Comparison of ENCODE assay signal across 8 cellular contexts in the genomic region with DNA sequence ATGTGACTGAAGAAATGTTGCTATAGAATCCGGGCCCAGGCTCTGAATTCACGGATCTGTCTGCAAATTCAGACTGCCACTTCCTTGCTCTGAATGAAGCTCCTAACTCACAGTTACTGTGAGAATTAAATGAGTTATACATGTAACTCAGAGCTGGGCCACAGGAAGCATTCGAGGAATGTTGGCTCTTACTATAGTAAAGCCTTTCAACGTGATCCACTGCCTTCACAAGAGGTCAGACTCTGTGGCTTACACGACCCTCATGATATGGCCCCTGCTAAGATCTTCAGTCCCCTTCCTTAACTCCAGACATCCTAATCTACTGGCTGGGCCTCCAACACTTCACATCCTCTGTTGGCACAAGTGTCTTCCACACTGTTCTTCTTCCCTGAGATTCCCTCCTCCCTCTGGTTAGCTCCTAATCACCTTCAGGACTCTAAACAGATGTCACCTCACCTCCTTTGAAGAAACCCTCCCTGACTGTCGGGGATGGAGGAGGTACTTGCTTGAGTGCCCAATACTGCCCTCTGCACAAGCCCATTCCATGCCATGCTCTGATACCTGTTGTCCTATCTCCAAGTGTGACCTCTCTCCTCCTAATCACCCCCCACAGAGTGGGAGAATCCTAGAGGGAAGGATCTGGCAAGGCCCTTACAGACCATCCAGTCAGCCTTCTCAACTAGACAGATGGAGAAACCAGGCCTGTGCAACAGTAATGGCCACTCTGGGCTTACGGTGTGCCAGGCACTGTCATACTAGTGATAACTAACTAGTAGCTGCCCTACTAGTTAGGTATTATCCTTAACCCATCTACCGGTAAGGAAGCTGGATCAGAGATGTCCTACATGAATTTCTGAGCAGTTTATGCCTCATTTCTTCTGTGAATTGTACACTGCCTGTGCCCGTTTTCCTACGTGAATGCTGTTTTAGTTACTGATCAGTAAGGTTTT. TPM values are rescaled to one million over a fixed set of nuclear protein-coding genes. Genes with fewer than 3 reads are reported as not detected.
DNase-seq lines count a peak whose midpoint lies in the region; ATAC-seq and TF ChIP-seq lines count a peak whose summit lies in the region.

No MANE protein-coding gene starts in this region.

- ATAC-seq in natural killer cell (no peak), HG03460 (IDR thresholded peaks at IDR 0.05; ENCODE audit: unreplicated experiment) (no peak)

- H3K36me3 Mint-ChIP-seq in natural killer cell, result peaks cover 24% of the 10 kb centered on the region

- peak overlapping the region; percentile 90; the same call in 1 of the 2 replicates for H3K27ac ChIP-seq in C4-2B

- H3K4me3 Mint-ChIP-seq in natural killer cell, result peak overlapping the region; percentile 99

- no peaks in the 10 kb centered on the region for H3K27me3 Mint-ChIP-seq in natural killer cell (ENCODE audit: low read depth in 2 of 2)

- in situ Hi-C loops in GM13976 (cut with MboI; ENCODE audit: low sequenced_read_pairs, unreplicated experiment), result no loop called here

- H3K4me1 Mint-ChIP-seq in natural killer cell, result peaks cover 32 to 33% of the 10 kb centered on the region in 2 donors

- intact Hi-C loops in natural killer cell (cut with micrococcal nuclease), result no loop called here

- peak; percentile 2 for DNase-seq in M059J (ENCODE audit: low read depth)
- peak; percentile 20 for DNase-seq in dermis blood vessel endothelial cell
- no peak for DNase-seq in natural killer cell
- DNase-seq in GM13976 (ENCODE audit: low spot score), result no peak
- DNase-seq in ecto neural progenitor cell (ENCODE audit: low spot score), result no peak
- DNase-seq in pons (ENCODE audit: low spot score), result no peak

- TF ChIP-seq CTCF in C4-2B (conservative IDR thresholded peaks at IDR 0.05) (no peak), natural killer cell (IDR thresholded peaks at IDR 0.05) (no peak), GM13976 (IDR thresholded peaks at IDR 0.05; ENCODE audit: borderline replicate concordance, control extremely low read depth, extremely low read depth, insufficient read depth, missing control alignments) (no peak)

- H3K9me3 Mint-ChIP-seq in natural killer cell, result no peaks in the 10 kb centered on the region

- peak overlapping the region; percentile 88 to 95 for H3K27ac Mint-ChIP-seq in natural killer cell

RNA-seq across cellular contexts. Expression of a gene that starts 1.3 kb away (rescaled TPM):
- 14.3 and 16.0 TPM in 2 replicates for total RNA-seq in M059J (2014; rRNA removed; shearing (Covaris generic))
- total RNA-seq in dermis blood vessel endothelial cell (38.9 and 47.1 TPM in 2 replicates), natural killer cell (10 to 100 TPM; 32.5 to 54.2 (median 41.5) TPM)

RNA-seq across cellular contexts. Expression of a gene that starts 11.0 kb away (rescaled TPM):
- 56.1 and 67.0 TPM in 2 replicates for total RNA-seq in M059J (2014; rRNA removed; shearing (Covaris generic))
- total RNA-seq in dermis blood vessel endothelial cell, result 10.1 and 25.0 TPM in 2 replicates
- 100 to 1,000 TPM in 1 of 3 donors, 10 to 100 TPM in 2; 79.2 to 116 (median 95.4) TPM for total RNA-seq in natural killer cell

RNA-seq across cellular contexts. Expression of a gene that starts 34.3 kb away (rescaled TPM):
- total RNA-seq in M059J (2014; rRNA removed; shearing (Covaris generic)), result 0.25 TPM in 1 of 2 replicates, not detected in the other
- total RNA-seq in dermis blood vessel endothelial cell (0.19 TPM in 1 of 2 replicates, not detected in the other), natural killer cell (under 1 TPM in 1 of 3 donors, not detected in 2; 0.25 TPM)

RNA-seq across cellular contexts. Expression of a gene that starts 34.5 kb away (rescaled TPM):
- total RNA-seq in M059J (2014; rRNA removed; shearing (Covaris generic)), result 0.07 and 0.17 TPM in 2 replicates
- 0.23 and 1.0 TPM in 2 replicates for total RNA-seq in dermis blood vessel endothelial cell
- 1 to 10 TPM in 1 of 3 donors, under 1 TPM in 2; 0.02 to 1.6 (median 0.09) TPM for total RNA-seq in natural killer cell

Comparison
In these comparisons a context has a peak if more than half of its experiments do, and no peak if none do; other contexts are left out.
1. DNase-seq: peak in M059J (single experiment) and dermis blood vessel endothelial cell (single experiment); none in natural killer cell (single experiment), GM13976 (single experiment), ecto neural progenitor cell (single experiment) and pons (single experiment).